8 cellular contexts compared by ENCODE assay signal in genomic region chr13:32586022-32586900, GRCh38. TPM values are rescaled to one million over a fixed set of nuclear protein-coding genes. Genes with fewer than 3 reads are reported as not detected.
DNase-seq lines count a peak whose midpoint lies in the region; ATAC-seq and TF ChIP-seq lines count a peak whose summit lies in the region.

TSS of gene PDS5B (plus strand) at chr13:32586452. CDS start at chr13:32648773, 62,321 bp downstream.

- peak; percentile 66 for TF ChIP-seq POLR2A in transverse colon (IDR thresholded peaks at IDR 0.05)

- WGBS in trophoblast cell (ENCODE audit: extremely low coverage, insufficient coverage, insufficient read length) = no CpG with 5 or more reads among the region's 97 CpGs
- WGBS in transverse colon (ENCODE audit: low coverage in 1 of 2), 2 donors = 0 to 2% methylated on average over 13 to 78 of the region's 97 CpGs

- peak; percentile 83 for ATAC-seq in HG02763 (IDR thresholded peaks at IDR 0.05; ENCODE audit: unreplicated experiment)

- peak within 1 kb of the TSS; percentile 91 for H3K18ac ChIP-seq in trophoblast cell (ENCODE audit: low read length)

- H4K8ac ChIP-seq in trophoblast cell (ENCODE audit: low read depth, low read length) = peak within 1 kb of the TSS; percentile 92

- no peaks in the 10 kb centered on the region for H3K27me3 ChIP-seq in adipocyte (replicated peaks; ENCODE audit: control insufficient read depth, insufficient read depth, low read length)
- no peaks in the 10 kb centered on the region for H3K27me3 ChIP-seq in trophoblast cell (ENCODE audit: insufficient read depth, low read length)
- H3K27me3 ChIP-seq in transverse colon = no peaks in the 10 kb centered on the region

- no peak within 1 kb of the TSS for H3K23ac ChIP-seq in trophoblast cell (ENCODE audit: low read length)

- H3K4me3 ChIP-seq in adipocyte (ENCODE audit: low read length) (peak within 1 kb of the TSS; percentile 96), trophoblast cell (ENCODE audit: low read depth, low read length) (peak within 1 kb of the TSS; percentile 94), transverse colon (peak within 1 kb of the TSS; percentile 74 to 88 (median 80))

- peaks cover 5% of the 10 kb centered on the region for H3K79me1 ChIP-seq in trophoblast cell (ENCODE audit: low read length)

- TF ChIP-seq CTCF in GM12874 (IDR thresholded peaks at IDR 0.05; ENCODE audit: insufficient read depth, low read depth, low read length) (peak; percentile 84), transverse colon (IDR thresholded peaks at IDR 0.05) (peak; percentile 68 to 90 (median 85))

- DNase-seq in NCI-H1417 treated with DMSO at 0.1 percent for 48 hours (lab: John Stamatoyannopoulos, UW) (peak; percentile 41), SW480 (ENCODE audit: low spot score) (peak; percentile 93), adipocyte (ENCODE audit: low read depth) (peak; percentile 98), cardiac septum (ENCODE audit: low spot score) (peak; percentile 98), trophoblast cell (peak; percentile 92 to 97), transverse colon (peak; percentile 95)

- H2BK12ac ChIP-seq in trophoblast cell (ENCODE audit: low read length) = no peak within 1 kb of the TSS

- intact Hi-C loops in cardiac septum (cut with DNase I) = loop anchor here (2.0 to 5.0 kb wide), 3 partner anchors 431 to 1136 kb away; partner anchors contain the start of gene KL
- intact Hi-C loops in transverse colon (cut with DNase I; ENCODE audit: low total_unique reads) = loop anchor here (2.0 to 10.0 kb wide), 3 partner anchors 55 to 1136 kb away; no protein-coding TSS in a partner anchor

- H3K27ac ChIP-seq in trophoblast cell (ENCODE audit: low read depth, low read length) (peak within 1 kb of the TSS; percentile 98), transverse colon (peak within 1 kb of the TSS; percentile 96 to 98 (median 97))

- H3K36me3 ChIP-seq in adipocyte (ENCODE audit: control insufficient read depth, insufficient read depth, low read length, severe bottlenecking) (no peaks in the 10 kb centered on the region), trophoblast cell (ENCODE audit: control insufficient read depth in 1 of 2, insufficient read depth in 2 of 2, low read length in 2 of 2) (no peaks in the 10 kb centered on the region), transverse colon (no peaks in the 10 kb centered on the region)

- H3K4me1 ChIP-seq in adipocyte (ENCODE audit: control insufficient read depth, insufficient read depth, low read length) (peaks cover 33% of the 10 kb centered on the region), trophoblast cell (ENCODE audit: control insufficient read depth in 1 of 2, insufficient read depth in 2 of 2, low read length in 2 of 2) (peaks cover 2 to 5% of the 10 kb centered on the region in 2 experiments), transverse colon (peaks cover 0 to 36% (median 23%) of the 10 kb centered on the region in 4 donors)

- peak within 1 kb of the TSS; percentile 83 for H4K91ac ChIP-seq in trophoblast cell (ENCODE audit: low read depth, low read length)

- H3K79me2 ChIP-seq in trophoblast cell (ENCODE audit: control insufficient read depth, insufficient read depth, low read length, poor library complexity) = peaks cover 5% of the 10 kb centered on the region

- peak within 1 kb of the TSS; percentile 90 for H3K14ac ChIP-seq in trophoblast cell (ENCODE audit: low read length)

- peak within 1 kb of the TSS; percentile 86 for H2BK120ac ChIP-seq in trophoblast cell (ENCODE audit: insufficient read depth, low read length, poor library complexity)

- peak within 1 kb of the TSS; percentile 65 for H3K4ac ChIP-seq in trophoblast cell (ENCODE audit: low read depth, low read length)

- in situ Hi-C loops in transverse colon (cut with MboI; ENCODE audit: low pct_ligation_motif_present in 1 of 4, low pct_unique_long_range_greater_than_20kb in 1 of 4, low sequenced_read_pairs in 3 of 4) = loop anchor here (10.0 to 25.0 kb wide), 5 partner anchors 49 to 1126 kb away; partner anchors contain the start of gene KL (in 1 of the 4)

- H3K9ac ChIP-seq in adipocyte (ENCODE audit: low read length) (peak within 1 kb of the TSS; percentile 92), trophoblast cell (ENCODE audit: low read length) (peak within 1 kb of the TSS; percentile 90)

- H2AFZ ChIP-seq in trophoblast cell (ENCODE audit: insufficient read depth, low read length, poor library complexity) = peak within 1 kb of the TSS; percentile 79

- no peak for TF ChIP-seq EP300 in transverse colon (IDR thresholded peaks at IDR 0.05; ENCODE audit: low read depth)

- H3K4me2 ChIP-seq in trophoblast cell (ENCODE audit: low read length) = peak within 1 kb of the TSS; percentile 98

- peak within 1 kb of the TSS; percentile 89 for H2BK5ac ChIP-seq in trophoblast cell (ENCODE audit: low read depth, low read length, poor library complexity)

- H3K9me3 ChIP-seq in adipocyte (ENCODE audit: control insufficient read depth, low read length) = no peaks in the 10 kb centered on the region
- no peaks in the 10 kb centered on the region for H3K9me3 ChIP-seq in trophoblast cell (ENCODE audit: insufficient read depth, low read depth, low read length)
- H3K9me3 ChIP-seq in transverse colon = no peaks in the 10 kb centered on the region

- H2AK5ac ChIP-seq in trophoblast cell (ENCODE audit: low read length) = no peak within 1 kb of the TSS

- peak within 1 kb of the TSS; percentile 83 for H4K12ac ChIP-seq in trophoblast cell (ENCODE audit: low read depth, low read length)

RNA-seq across cellular contexts. Expression of gene PDS5B, which starts in this region (rescaled TPM):
- 22.7 TPM for total RNA-seq in cardiac septum
- polyA plus RNA-seq in trophoblast cell (2013) = 33.8 and 36.8 TPM in 2 replicates
- total RNA-seq in transverse colon = 10 to 100 TPM in 3 of 4 donors, 1 to 10 TPM in 1; 10.0 to 91.3 (median 32.1) TPM

Comparison
In these comparisons a context has a peak if more than half of its experiments do, and no peak if none do; other contexts are left out.
1. Peak in every context shown above with its lines: DNase-seq, ATAC-seq, H3K4me3 ChIP-seq and H3K27ac ChIP-seq.
2. DNase-seq: peak in every context shown above with its lines; median percentile 98 in adipocyte; 98 in cardiac septum; 95 in transverse colon; 94 in trophoblast cell; 93 in SW480; 41 in NCI-H1417 treated with DMSO at 0.1 percent for 48 hours.